Comparison of ENCODE assay signal across 8 cellular contexts in genomic region chr20:58310291-58310782, GRCh38. TPM values are rescaled to one million over a fixed set of nuclear protein-coding genes. Genes with fewer than 3 reads are reported as not detected.
DNase-seq lines count a peak whose midpoint lies in the region; ATAC-seq and TF ChIP-seq lines count a peak whose summit lies in the region.

No MANE protein-coding gene starts in this region.

- H3K27me3 ChIP-seq in DOHH2 (ENCODE audit: control insufficient read depth, low read length): no peaks in the 10 kb centered on the region

- H3K4me1 ChIP-seq in DOHH2 (ENCODE audit: control insufficient read depth, low read length) (peaks cover 38% of the 10 kb centered on the region), mucosa of descending colon (ENCODE audit: low read depth) (peaks cover 25% of the 10 kb centered on the region)

- H3F3A ChIP-seq in DOHH2 (ENCODE audit: control insufficient read depth, insufficient read depth): peaks cover 7% of the 10 kb centered on the region; the same call in 1 of the 2 replicates

- ATAC-seq in mucosa of descending colon: peak; percentile 4

- no peak for TF ChIP-seq CTCF in DOHH2 (IDR thresholded peaks at IDR 0.05; ENCODE audit: low read depth, low read length, poor library complexity, severe bottlenecking)
- TF ChIP-seq CTCF in mucosa of descending colon (IDR thresholded peaks at IDR 0.05): no peak

- peak overlapping the region; percentile 82 for H3K4me2 ChIP-seq in DOHH2 (ENCODE audit: low read length)

- H3K27ac ChIP-seq in DOHH2 (ENCODE audit: low read depth, low read length) (peak overlapping the region; percentile 34; the same call in 1 of the 2 replicates), caudate nucleus (ENCODE audit: low read depth, low read length) (peak overlapping the region; percentile 26)

- H3K36me3 ChIP-seq in DOHH2 (ENCODE audit: control insufficient read depth, low read length): peaks cover 39% of the 10 kb centered on the region
- no peaks in the 10 kb centered on the region for H3K36me3 ChIP-seq in mucosa of descending colon (ENCODE audit: low read depth)

- H3K9me2 ChIP-seq in DOHH2 (replicated peaks; ENCODE audit: control insufficient read depth, low read length): no peaks in the 10 kb centered on the region

- intact Hi-C loops in mucosa of descending colon (cut with DNase I, micrococcal nuclease): no loop called here
- intact Hi-C loops in posterior vena cava (cut with DNase I): no loop called here

- H3K9me3 ChIP-seq in DOHH2 (ENCODE audit: control insufficient read depth, insufficient read depth, low read length) (no peaks in the 10 kb centered on the region), mucosa of descending colon (no peaks in the 10 kb centered on the region)

- H3K4me3 ChIP-seq in DOHH2 (ENCODE audit: low read length) (peak overlapping the region; percentile 81), mucosa of descending colon (peak overlapping the region; percentile 92)

- peak; percentile 59 for DNase-seq in LoVo (ENCODE audit: low spot score)
- DNase-seq in caudate nucleus (lab: John Stamatoyannopoulos, UW): no peak
- no peak for DNase-seq in mucosa of descending colon
- no peak for DNase-seq in NCI-H2227 (lab: John Stamatoyannopoulos, UW; ENCODE audit: unreplicated experiment)
- DNase-seq in posterior vena cava (ENCODE audit: low spot score): no peak
- no peak for DNase-seq in hippocampal formation (lab: John Stamatoyannopoulos, UW)
- DNase-seq in NCI-H526 (lab: John Stamatoyannopoulos, UW): no peak

- H3K79me2 ChIP-seq in DOHH2 (ENCODE audit: control insufficient read depth, low read length): peaks cover 33% of the 10 kb centered on the region

- no peaks in the 10 kb centered on the region for H4K20me1 ChIP-seq in DOHH2 (ENCODE audit: control insufficient read depth, insufficient read depth, low read depth, low read length)

RNA-seq across cellular contexts. Expression of gene RAB22A, which starts 0.8 kb away (rescaled TPM):
- total RNA-seq in mucosa of descending colon: 10 to 100 TPM; 20.2 to 27.3 (median 21.0) TPM
- 10 to 100 TPM; 22.1 to 27.3 TPM for total RNA-seq in posterior vena cava
